ENCODE assay signal across 29 cellular contexts in genomic region chr18:6785411-6785810, GRCh38. TPM values are rescaled to one million over a fixed set of nuclear protein-coding genes. Genes with fewer than 3 reads are reported as not detected.
"Had no signal": no experiment of that assay in that cellular context is flagged by ENCODE, and none has a peak within 500 bp of the region (broad histone marks: within the 10 kb centered on the region; RNA-seq: fewer than 3 reads in every experiment).

No MANE protein-coding gene starts in this region.

- H3K36me3 ChIP-seq: adrenal gland, Peyer's patch, SJCRH30 had no signal

- H3K4me1 ChIP-seq: Peyer's patch had no signal

- H3K9me2 ChIP-seq: SK-N-SH had no signal

- H3K9me3 ChIP-seq: adrenal gland, body of pancreas, Peyer's patch, SJCRH30, SK-N-SH had no signal

- H3K9ac ChIP-seq: SK-N-SH had no signal

- H3K4me1 Mint-ChIP-seq: activated CD4-positive, alpha-beta memory T cell treated with anti-CD3 and anti-CD28 coated beads, Interleukin-2, amount 10 ng/mL, durations not matched to agents 7 days and 5 days; activated CD4-positive, alpha-beta T cell treated with anti-CD3 and anti-CD28 coated beads, Interleukin-2, amount 10 ng/mL, durations not matched to agents 7 days and 5 days; activated naive CD8-positive, alpha-beta T cell treated with anti-CD3 and anti-CD28 coated beads, Interleukin-2, amount 10 ng/mL, durations not matched to agents 7 days and 5 days; activated T-helper 17 cell treated with anti-CD3 and anti-CD28 coated beads, Interleukin-2, amount 50 U/mL, for 72 hours; central memory CD8-positive, alpha-beta T cell had no signal

- ATAC-seq: activated T-helper 17 cell treated with anti-CD3 and anti-CD28 coated beads, Interleukin-2, amount 50 U/mL, for 72 hours; body of pancreas had no signal

- DNase-seq: activated CD4-positive, alpha-beta memory T cell treated with anti-CD3 and anti-CD28 coated beads, Interleukin-2, amount 10 ng/mL, durations not matched to agents 7 days and 5 days; activated CD4-positive, alpha-beta T cell treated with anti-CD3 and anti-CD28 coated beads, Interleukin-2, amount 10 ng/mL, durations not matched to agents 7 days and 5 days; activated CD4-positive, CD25-positive, alpha-beta regulatory T cell; activated naive CD4-positive, alpha-beta T cell treated with anti-CD3 and anti-CD28 coated beads, Interleukin-2, amount 50 U/mL, for 16 hours; activated naive CD8-positive, alpha-beta T cell treated with anti-CD3 and anti-CD28 coated beads, Interleukin-2, amount 10 ng/mL, durations not matched to agents 7 days and 5 days; activated T-cell treated with anti-CD3 and anti-CD28 coated beads for 4 hours; activated T-cell treated with anti-CD3 and anti-CD28 coated beads, Interleukin-2, amount 50 U/mL, for 48 hours; adrenal gland; aorta; body of pancreas; Karpas-422; MM.1S; NCI-H1105; NCI-H1436; NCI-H187; NCI-H2081; NCI-H446; NCI-H524; Peyer's patch; Right ventricle myocardium superior; SJCRH30; SK-N-SH; T-helper 1 cell had no signal

- H3K27me3 Mint-ChIP-seq: activated CD4-positive, alpha-beta memory T cell treated with anti-CD3 and anti-CD28 coated beads, Interleukin-2, amount 10 ng/mL, durations not matched to agents 7 days and 5 days; activated CD4-positive, alpha-beta T cell treated with anti-CD3 and anti-CD28 coated beads, Interleukin-2, amount 10 ng/mL, durations not matched to agents 7 days and 5 days; activated naive CD8-positive, alpha-beta T cell treated with anti-CD3 and anti-CD28 coated beads, Interleukin-2, amount 10 ng/mL, durations not matched to agents 7 days and 5 days; activated T-helper 17 cell treated with anti-CD3 and anti-CD28 coated beads, Interleukin-2, amount 50 U/mL, for 72 hours; central memory CD8-positive, alpha-beta T cell had no signal

- H3K4me2 ChIP-seq: SK-N-SH had no signal

- H3K36me3 Mint-ChIP-seq: activated naive CD8-positive, alpha-beta T cell treated with anti-CD3 and anti-CD28 coated beads, Interleukin-2, amount 10 ng/mL, durations not matched to agents 7 days and 5 days had no signal

- H3K4me3 ChIP-seq: adrenal gland, body of pancreas, Peyer's patch, SJCRH30 had no signal

- H3K27ac ChIP-seq: body of pancreas, Peyer's patch, RWPE1, SJCRH30, VCaP had no signal

- H3K4me3 Mint-ChIP-seq: activated CD4-positive, alpha-beta memory T cell treated with anti-CD3 and anti-CD28 coated beads, Interleukin-2, amount 10 ng/mL, durations not matched to agents 7 days and 5 days; activated CD4-positive, alpha-beta T cell treated with anti-CD3 and anti-CD28 coated beads, Interleukin-2, amount 10 ng/mL, durations not matched to agents 7 days and 5 days; activated naive CD8-positive, alpha-beta T cell treated with anti-CD3 and anti-CD28 coated beads, Interleukin-2, amount 10 ng/mL, durations not matched to agents 7 days and 5 days; activated T-helper 17 cell treated with anti-CD3 and anti-CD28 coated beads, Interleukin-2, amount 50 U/mL, for 72 hours; central memory CD8-positive, alpha-beta T cell had no signal

- H3K27ac Mint-ChIP-seq: activated CD4-positive, alpha-beta memory T cell treated with anti-CD3 and anti-CD28 coated beads, Interleukin-2, amount 10 ng/mL, durations not matched to agents 7 days and 5 days; activated CD4-positive, alpha-beta T cell treated with anti-CD3 and anti-CD28 coated beads, Interleukin-2, amount 10 ng/mL, durations not matched to agents 7 days and 5 days; activated naive CD8-positive, alpha-beta T cell treated with anti-CD3 and anti-CD28 coated beads, Interleukin-2, amount 10 ng/mL, durations not matched to agents 7 days and 5 days; activated T-helper 17 cell treated with anti-CD3 and anti-CD28 coated beads, Interleukin-2, amount 50 U/mL, for 72 hours had no signal

- H3K27me3 ChIP-seq: adrenal gland, body of pancreas, Peyer's patch, SJCRH30 had no signal

RNA-seq across cellular contexts. Expression of gene ARHGAP28, which starts 55.9 kb away (rescaled TPM):
- total RNA-seq: activated CD4-positive, alpha-beta memory T cell treated with anti-CD3 and anti-CD28 coated beads, Interleukin-2, amount 10 ng/mL, durations not matched to agents 7 days and 5 days; activated CD4-positive, alpha-beta T cell treated with anti-CD3 and anti-CD28 coated beads, Interleukin-2, amount 10 ng/mL, durations not matched to agents 7 days and 5 days; activated CD8-positive, alpha-beta memory T cell treated with anti-CD3 and anti-CD28 coated beads for 36 hours; activated naive CD8-positive, alpha-beta T cell treated with anti-CD3 and anti-CD28 coated beads, Interleukin-2, amount 10 ng/mL, durations not matched to agents 7 days and 5 days; activated T-helper 17 cell treated with anti-CD3 and anti-CD28 coated beads, Interleukin-2, amount 50 U/mL, for 72 hours; T-helper 2 cell treated with Interferon-gamma antibody and Interleukin-4, amounts not matched to agents 100 ng/mL and 5 ng/mL, for 36 hours had no signal
